In the genomic region with DNA sequence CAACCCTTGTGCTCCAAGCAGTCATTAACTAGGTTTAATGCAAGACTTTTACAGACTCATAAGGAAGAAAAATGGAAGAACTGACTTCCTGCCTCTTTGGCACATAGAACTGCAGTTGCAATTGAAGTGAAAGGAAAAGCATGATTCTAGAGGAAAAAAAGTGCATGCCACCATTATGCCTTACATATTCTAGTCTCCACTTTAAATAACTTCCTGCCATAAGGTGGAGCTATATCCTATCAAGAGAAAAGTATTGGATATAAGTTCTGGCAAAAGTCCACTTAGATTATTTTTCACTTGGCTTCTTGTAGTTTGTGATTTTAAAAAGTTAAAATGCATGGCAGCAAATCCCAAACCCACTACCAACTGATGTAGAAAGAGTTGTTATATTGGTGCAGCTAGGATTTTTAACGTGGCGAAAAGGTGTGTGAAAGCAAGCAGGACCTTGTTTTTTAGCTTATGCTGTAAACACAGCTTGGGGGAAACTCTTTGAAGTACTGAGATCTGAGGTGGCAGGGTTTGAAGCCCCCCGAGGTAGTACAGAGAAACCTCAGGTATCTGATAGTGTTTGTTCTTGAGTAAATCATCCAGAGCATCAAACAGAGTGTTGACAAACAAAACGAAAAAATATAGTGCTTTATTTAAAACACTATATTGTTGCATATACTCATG, we compare ENCODE assay signal across 10 cellular contexts.
DNase-seq lines count a peak whose midpoint lies in the region; ATAC-seq and TF ChIP-seq lines count a peak whose summit lies in the region.
"Had no signal": no experiment of that assay in that cellular context is flagged by ENCODE, and none has a peak within 500 bp of the region (broad histone marks: within the 10 kb centered on the region; RNA-seq: fewer than 3 reads in every experiment).

No MANE protein-coding gene starts in this region.

- in situ Hi-C loops in KBM-7 (cut with MboI; ENCODE audit: low pct_unique_long_range_greater_than_20kb, low sequenced_read_pairs): no loop called here
- in situ Hi-C loops in astrocyte of the cerebellum (cut with HindIII; ENCODE audit: low sequenced_read_pairs): no loop called here

- TF ChIP-seq POLR2A in right lobe of liver (IDR thresholded peaks at IDR 0.05): no peak

- ATAC-seq in right lobe of liver: peak; percentile 50 to 63 (median 60)
- ATAC-seq in GM21526 (IDR thresholded peaks at IDR 0.05; ENCODE audit: low FRiP score, unreplicated experiment): no peak
- ATAC-seq: activated naive CD4-positive, alpha-beta T cell treated with anti-CD3 and anti-CD28 coated beads, Interleukin-2, amount 50 U/mL, for 72 hours had no signal

- intact Hi-C loops in right lobe of liver (cut with DNase I): loop anchor here in 1 of 2 donors (10.0 kb wide), 1 partner anchor 295 kb away; no protein-coding TSS in a partner anchor

- peak; percentile 52 for DNase-seq in DMS53 treated with DMSO at 0.1 percent for 48 hours (lab: John Stamatoyannopoulos, UW; ENCODE audit: unreplicated experiment)
- DNase-seq in KBM-7: peak; percentile 16
- peak; percentile 24 for DNase-seq in astrocyte of the cerebellum (ENCODE audit: low read depth)
- DNase-seq in right lobe of liver: no peak
- DNase-seq in cortex of kidney (lab: John Stamatoyannopoulos, UW): no peak
- no peak for DNase-seq in anterior cingulate cortex (lab: John Stamatoyannopoulos, UW)
- no peak for DNase-seq in mucosa of gallbladder (ENCODE audit: low spot score)
- DNase-seq: NCI-H2171 had no signal

- WGBS in right lobe of liver (ENCODE audit: insufficient coverage, low coverage, low lambda C conversion rate, missing lambda C conversion rate): 30% methylated on average over 4 of the region's 4 CpGs

- TF ChIP-seq CTCF in astrocyte of the cerebellum (IDR thresholded peaks at IDR 0.05; ENCODE audit: low read depth, low read length, missing control alignments) (peak; percentile 12), right lobe of liver (IDR thresholded peaks at IDR 0.05) (peak; percentile 26 to 41 (median 38))

- H3K27me3 ChIP-seq in right lobe of liver: no peaks in the 10 kb centered on the region

- no peak overlapping the region for H3K4me3 ChIP-seq in astrocyte of the cerebellum (ENCODE audit: low read depth, low read length)
- H3K4me3 ChIP-seq in right lobe of liver: no peak overlapping the region

- H3K9me3 ChIP-seq in right lobe of liver: no peaks in the 10 kb centered on the region

- no peak overlapping the region for H3K27ac ChIP-seq in right lobe of liver

- no peaks in the 10 kb centered on the region for H3K4me1 ChIP-seq in right lobe of liver

- no peaks in the 10 kb centered on the region for H3K36me3 ChIP-seq in right lobe of liver

Comparison
In these comparisons a context has a peak if more than half of its experiments do, and no peak if none do; other contexts are left out.
1. DNase-seq: peak in DMS53 treated with DMSO at 0.1 percent for 48 hours (single experiment), KBM-7 (single experiment) and astrocyte of the cerebellum (single experiment); none in right lobe of liver (0 of 3), cortex of kidney (single experiment), anterior cingulate cortex (0 of 58) and mucosa of gallbladder (single experiment).